Comparison of ENCODE assay signal across 13 cellular contexts in genomic region chr17:44688200-44688599, GRCh38. TPM values are rescaled to one million over a fixed set of nuclear protein-coding genes. Genes with fewer than 3 reads are reported as not detected.
A peak's percentile ranks its signal among the peaks of the same experiment; 100 is the strongest.
DNase-seq lines count a peak whose midpoint lies in the region; ATAC-seq, FAIRE-seq and TF ChIP-seq lines count a peak whose summit lies in the region.
"Had no signal": no experiment of that assay in that cellular context is flagged by ENCODE, and none has a peak within 500 bp of the region (broad histone marks: within the 10 kb centered on the region; RNA-seq: fewer than 3 reads in every experiment).

No MANE protein-coding gene starts in this region.

- no peaks in the 10 kb centered on the region for H3K9me3 Mint-ChIP-seq in activated T-cell treated with anti-CD3 and anti-CD28 coated beads, Interleukin-2, amount 50 U/mL, for 72 hours
- no peaks in the 10 kb centered on the region for H3K9me3 Mint-ChIP-seq in glutamatergic neuron (ENCODE audit: unreplicated experiment)
- H3K9me3 Mint-ChIP-seq in stimulated activated effector memory CD8-positive, alpha-beta T cell treated with anti-CD3 and anti-CD28 coated beads, Interleukin-12 subunit alpha, Interleukin-12 subunit beta, amount 100 ng/mL, for 72 hours, result no peaks in the 10 kb centered on the region

- FAIRE-seq in urothelium cell line (lab: Jason Lieb, UNC), result no peak
- FAIRE-seq: GM12892 had no signal

- peaks cover 5% of the 10 kb centered on the region in 2 donors for H3K36me3 Mint-ChIP-seq in activated T-cell treated with anti-CD3 and anti-CD28 coated beads, Interleukin-2, amount 50 U/mL, for 72 hours (ENCODE audit: insufficient read depth in 2 of 2)
- no peaks in the 10 kb centered on the region for H3K36me3 Mint-ChIP-seq in glutamatergic neuron (ENCODE audit: unreplicated experiment)
- H3K36me3 Mint-ChIP-seq in stimulated activated effector memory CD8-positive, alpha-beta T cell treated with anti-CD3 and anti-CD28 coated beads, Interleukin-12 subunit alpha, Interleukin-12 subunit beta, amount 100 ng/mL, for 72 hours, result peaks cover 31% of the 10 kb centered on the region

- no peaks in the 10 kb centered on the region for H3K36me3 ChIP-seq in SU-DHL-6 (ENCODE audit: low read length)

- H3K4me3 ChIP-seq in SU-DHL-6 (ENCODE audit: insufficient read depth, low read length, poor library complexity, severe bottlenecking), result no peak overlapping the region

- TF ChIP-seq CTCF in SU-DHL-6 (IDR thresholded peaks at IDR 0.05; ENCODE audit: insufficient read depth, low read length, poor library complexity, severe bottlenecking), result no peak
- no peak for TF ChIP-seq CTCF in glutamatergic neuron (IDR thresholded peaks at IDR 0.05; ENCODE audit: partially characterized antibody, unreplicated experiment)

- no peak overlapping the region for H2AFZ ChIP-seq in SU-DHL-6 (ENCODE audit: low read depth, low read length, severe bottlenecking)

- no peaks in the 10 kb centered on the region for H3K27me3 ChIP-seq in SU-DHL-6 (ENCODE audit: low read length)
- H3K27me3 ChIP-seq: foreskin keratinocyte, vagina had no signal

- H3K4me2 ChIP-seq in SU-DHL-6 (ENCODE audit: low read depth, low read length, poor library complexity, severe bottlenecking), result peak overlapping the region; percentile 75

- no peaks in the 10 kb centered on the region for H3K9me2 ChIP-seq in SU-DHL-6 (replicated peaks; ENCODE audit: insufficient read depth, low read length)

- H3K27ac ChIP-seq in SU-DHL-6 (ENCODE audit: low read depth, low read length), result no peak overlapping the region

- peaks cover 25% of the 10 kb centered on the region for H3K79me2 ChIP-seq in SU-DHL-6 (ENCODE audit: insufficient read depth, low read length)

- H3K4me3 Mint-ChIP-seq in activated T-cell treated with anti-CD3 and anti-CD28 coated beads, Interleukin-2, amount 50 U/mL, for 72 hours, result peak overlapping the region; percentile 95 to 99
- peak overlapping the region; percentile 96 for H3K4me3 Mint-ChIP-seq in glutamatergic neuron (ENCODE audit: unreplicated experiment)
- H3K4me3 Mint-ChIP-seq in stimulated activated effector memory CD8-positive, alpha-beta T cell treated with anti-CD3 and anti-CD28 coated beads, Interleukin-12 subunit alpha, Interleukin-12 subunit beta, amount 100 ng/mL, for 72 hours, result peak overlapping the region; percentile 97

- no peaks in the 10 kb centered on the region for H4K20me1 ChIP-seq in SU-DHL-6 (ENCODE audit: low read depth, low read length)

- peaks cover 57% of the 10 kb centered on the region for H3K4me1 Mint-ChIP-seq in activated T-cell treated with anti-CD3 and anti-CD28 coated beads, Interleukin-2, amount 50 U/mL, for 72 hours (ENCODE audit: low read depth)
- peaks cover 7% of the 10 kb centered on the region for H3K4me1 Mint-ChIP-seq in glutamatergic neuron (ENCODE audit: low read depth, unreplicated experiment)
- peaks cover 33% of the 10 kb centered on the region for H3K4me1 Mint-ChIP-seq in stimulated activated effector memory CD8-positive, alpha-beta T cell treated with anti-CD3 and anti-CD28 coated beads, Interleukin-12 subunit alpha, Interleukin-12 subunit beta, amount 100 ng/mL, for 72 hours

- H3K9ac ChIP-seq in SU-DHL-6 (ENCODE audit: low read length), result peak overlapping the region; percentile 90; the same call in 1 of the 2 replicates

- H3F3A ChIP-seq in SU-DHL-6 (ENCODE audit: insufficient read depth), result no peaks in the 10 kb centered on the region

- no peaks in the 10 kb centered on the region for H3K27me3 Mint-ChIP-seq in activated T-cell treated with anti-CD3 and anti-CD28 coated beads, Interleukin-2, amount 50 U/mL, for 72 hours (ENCODE audit: low read depth)
- no peaks in the 10 kb centered on the region for H3K27me3 Mint-ChIP-seq in glutamatergic neuron (ENCODE audit: unreplicated experiment)

- no peaks in the 10 kb centered on the region for H3K9me3 ChIP-seq in SU-DHL-6 (ENCODE audit: insufficient read depth, low read length)
- H3K9me3 ChIP-seq: vagina had no signal

- no peak for DNase-seq in activated T-cell treated with anti-CD3 and anti-CD28 coated beads, Interleukin-2, amount 50 U/mL, for 72 hours
- DNase-seq in activated T-cell treated with anti-CD3 and anti-CD28 coated beads, Interleukin-2, amount 50 U/mL, for 1 hour, result no peak
- no peak for DNase-seq in glutamatergic neuron
- DNase-seq in stimulated activated effector memory CD8-positive, alpha-beta T cell treated with anti-CD3 and anti-CD28 coated beads, Interleukin-12 subunit alpha, Interleukin-12 subunit beta, amount 100 ng/mL, for 72 hours (ENCODE audit: low spot score in 2 of 2), result peak in 1 of 2 donors; percentile 33
- DNase-seq in urothelium cell line (ENCODE audit: low spot score), result no peak
- DNase-seq in GM03348 (ENCODE audit: low spot score), result no peak
- no peak for DNase-seq in hepatic stellate cell (ENCODE audit: low spot score)
- DNase-seq: foreskin keratinocyte, NCI-H1436 had no signal

- ATAC-seq in activated T-cell treated with anti-CD3 and anti-CD28 coated beads, Interleukin-2, amount 50 U/mL, for 72 hours (replicated peaks in 1 of 2), result no peak
- ATAC-seq in stimulated activated effector memory CD8-positive, alpha-beta T cell treated with anti-CD3 and anti-CD28 coated beads, Interleukin-12 subunit alpha, Interleukin-12 subunit beta, amount 100 ng/mL, for 72 hours, result no peak
- ATAC-seq: foreskin keratinocyte had no signal

- H3K27ac Mint-ChIP-seq in activated T-cell treated with anti-CD3 and anti-CD28 coated beads, Interleukin-2, amount 50 U/mL, for 72 hours, result peak overlapping the region; percentile 97
- no peak overlapping the region for H3K27ac Mint-ChIP-seq in glutamatergic neuron (ENCODE audit: unreplicated experiment)
- no peak overlapping the region for H3K27ac Mint-ChIP-seq in stimulated activated effector memory CD8-positive, alpha-beta T cell treated with anti-CD3 and anti-CD28 coated beads, Interleukin-12 subunit alpha, Interleukin-12 subunit beta, amount 100 ng/mL, for 72 hours

RNA-seq across cellular contexts. Expression of gene CCDC43, which starts 1.4 kb away (rescaled TPM):
- total RNA-seq in activated T-cell treated with anti-CD3 and anti-CD28 coated beads, Interleukin-2, amount 50 U/mL, for 72 hours, result 10 to 100 TPM; 22.7 to 25.2 TPM
- total RNA-seq in glutamatergic neuron (ENCODE audit: unreplicated experiment), result 22.9 TPM

RNA-seq across cellular contexts. Expression of gene DBF4B, which starts 20.3 kb away (rescaled TPM):
- 10 to 100 TPM; 24.7 to 34.4 TPM for total RNA-seq in activated T-cell treated with anti-CD3 and anti-CD28 coated beads, Interleukin-2, amount 50 U/mL, for 72 hours
- 15.5 TPM for total RNA-seq in glutamatergic neuron (ENCODE audit: unreplicated experiment)

RNA-seq across cellular contexts. Expression of gene MEIOC, which starts 31.9 kb away (rescaled TPM):
- total RNA-seq in activated T-cell treated with anti-CD3 and anti-CD28 coated beads, Interleukin-2, amount 50 U/mL, for 72 hours, result under 1 TPM in 1 of 2 donors, not detected in 1; 0.82 TPM
- not detected for total RNA-seq in glutamatergic neuron (ENCODE audit: unreplicated experiment)
- total RNA-seq: mononuclear cell, vagina had no signal
